In the genomic region with DNA sequence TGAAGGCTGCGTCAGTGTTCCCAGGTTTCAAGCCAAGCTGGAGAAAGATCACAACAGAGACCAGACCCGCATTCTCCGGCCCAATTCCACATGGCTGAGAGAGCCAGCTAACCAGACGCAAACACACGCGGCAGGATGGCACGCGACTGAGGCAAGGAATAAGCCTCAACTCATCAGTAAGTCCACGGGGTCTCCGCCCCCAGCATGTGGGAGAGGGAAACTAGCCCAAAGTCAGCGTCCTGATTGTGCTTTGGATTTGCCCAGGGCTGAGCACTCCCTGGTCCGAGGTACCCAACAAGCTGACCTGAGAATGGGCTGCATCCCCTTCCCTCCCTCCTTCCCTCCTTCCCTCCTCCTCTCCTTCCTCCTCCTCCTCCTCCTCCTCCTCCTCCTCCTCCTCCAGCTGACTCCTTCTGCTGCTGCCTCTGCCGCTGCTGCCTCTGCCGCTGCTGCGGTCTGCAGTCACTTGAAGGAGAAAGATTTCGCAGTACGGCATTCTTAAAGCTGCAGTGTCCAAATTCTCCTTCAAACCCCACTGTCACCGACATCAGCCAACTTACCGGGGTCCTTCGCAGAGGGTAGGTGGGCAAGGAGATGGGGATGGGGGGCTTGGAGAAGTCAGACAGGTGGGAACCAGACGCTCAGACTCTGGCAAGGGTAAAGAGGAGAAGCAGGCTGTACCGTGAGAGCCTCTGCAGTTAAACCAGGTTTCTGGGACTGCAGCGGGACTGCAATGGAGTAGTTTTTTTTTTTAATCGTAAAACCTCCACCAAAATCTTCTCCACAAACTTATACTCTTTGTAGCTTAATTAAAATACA, we compare ENCODE assay signal across 9 cellular contexts. TPM values are rescaled to one million over a fixed set of nuclear protein-coding genes. Genes with fewer than 3 reads are reported as not detected.
DNase-seq lines count a peak whose midpoint lies in the region; ATAC-seq, FAIRE-seq and TF ChIP-seq lines count a peak whose summit lies in the region.
"Had no signal": no experiment of that assay in that cellular context is flagged by ENCODE, and none has a peak within 500 bp of the region (broad histone marks: within the 10 kb centered on the region; RNA-seq: fewer than 3 reads in every experiment).

No MANE protein-coding gene starts in this region.

- H3K9me3 ChIP-seq in esophagus squamous epithelium (no peaks in the 10 kb centered on the region), osteoblast (ENCODE audit: low read depth, low read length) (no peaks in the 10 kb centered on the region)

- peaks cover 0 to 14% (median 7%) of the 10 kb centered on the region in 7 donors for H3K9me3 Mint-ChIP-seq in CD14-positive monocyte

- no peak for FAIRE-seq in RCC 7860 (lab: Jason Lieb, UNC)

- H3K27ac ChIP-seq in esophagus squamous epithelium, result peak overlapping the region in 2 of 4 donors; percentile 4 to 46
- H3K27ac ChIP-seq in osteoblast (ENCODE audit: low read depth, low read length), result peak overlapping the region; percentile 98
- H3K27ac ChIP-seq: 22Rv1 had no signal

- TF ChIP-seq CTCF in esophagus squamous epithelium (IDR thresholded peaks at IDR 0.05) (no peak), osteoblast (IDR thresholded peaks at IDR 0.05; ENCODE audit: extremely low read depth, low read depth, low read length) (no peak), CD14-positive monocyte (IDR thresholded peaks at IDR 0.05) (no peak)

- peaks cover 61% of the 10 kb centered on the region for H3K79me2 ChIP-seq in osteoblast (ENCODE audit: insufficient read depth, low read length)

- ATAC-seq in GM21360 (IDR thresholded peaks at IDR 0.05; ENCODE audit: unreplicated experiment), result no peak

- peak overlapping the region; percentile 95 for H3K4me2 ChIP-seq in osteoblast (ENCODE audit: insufficient read depth, low read length)

- H3K36me3 Mint-ChIP-seq in CD14-positive monocyte, result peaks cover 3 to 10% of the 10 kb centered on the region in 2 donors

- 2 to 3% methylated on average over 17 to 20 of the region's 24 CpGs for WGBS in esophagus squamous epithelium, 2 donors

- peak overlapping the region in 1 of 2 donors; percentile 86 for H3K4me3 Mint-ChIP-seq in CD14-positive monocyte

- peaks cover 74 to 90% (median 83%) of the 10 kb centered on the region in 3 donors for H3K27me3 Mint-ChIP-seq in CD14-positive monocyte (ENCODE audit: low read depth in 3 of 3)

- DNase-seq in DMS 273 (lab: John Stamatoyannopoulos, UW; ENCODE audit: unreplicated experiment) (peak; percentile 38), DMS 273 treated with DMSO at 0.1 percent for 48 hours (lab: John Stamatoyannopoulos, UW) (no peak), RCC 7860 (ENCODE audit: low spot score) (peak; percentile 51), esophagus squamous epithelium (lab: John Stamatoyannopoulos, UW) (no peak), osteoblast (ENCODE audit: insufficient read length, low spot score, missing footprints) (peak; percentile 83), NK-92 (lab: John Stamatoyannopoulos, UW; ENCODE audit: unreplicated experiment) (no peak), CD14-positive monocyte (ENCODE audit: low spot score) (no peak)

- H3K27me3 ChIP-seq in esophagus squamous epithelium (peaks cover 0 to 97% (median 0%) of the 10 kb centered on the region in 4 donors), osteoblast (ENCODE audit: insufficient read depth, low read length) (no peaks in the 10 kb centered on the region)

- H2AFZ ChIP-seq in osteoblast (ENCODE audit: low read length), result peak overlapping the region; percentile 89

- peak overlapping the region in 1 of 7 donors; percentile 46 for H3K27ac Mint-ChIP-seq in CD14-positive monocyte

- H3K4me3 ChIP-seq in esophagus squamous epithelium, result peak overlapping the region in 3 of 4 donors; percentile 34 to 58 (median 36)
- peak overlapping the region; percentile 89 for H3K4me3 ChIP-seq in osteoblast (ENCODE audit: insufficient read depth, low read length)

- peaks cover 45% of the 10 kb centered on the region for H3K4me1 Mint-ChIP-seq in CD14-positive monocyte

- no peaks in the 10 kb centered on the region for H4K20me1 ChIP-seq in osteoblast (ENCODE audit: insufficient read depth, low read length)

- TF ChIP-seq POLR2A in esophagus squamous epithelium (IDR thresholded peaks at IDR 0.05), result no peak

- H3K4me1 ChIP-seq in esophagus squamous epithelium (peaks cover 8 to 60% (median 30%) of the 10 kb centered on the region in 3 donors), osteoblast (ENCODE audit: insufficient read depth, low read length) (peaks cover 72% of the 10 kb centered on the region)

- intact Hi-C loops in esophagus squamous epithelium (cut with DNase I), result no loop called here
- intact Hi-C loops in CD14-positive monocyte (cut with micrococcal nuclease), result no loop called here

- H3K36me3 ChIP-seq in esophagus squamous epithelium (no peaks in the 10 kb centered on the region), osteoblast (ENCODE audit: insufficient read depth, low read length) (no peaks in the 10 kb centered on the region)

RNA-seq across cellular contexts. Expression of a gene that starts 32.9 kb away (rescaled TPM):
- total RNA-seq in esophagus squamous epithelium (10 to 100 TPM; 10.6 to 35.5 (median 18.7) TPM), osteoblast (45.1 and 51.4 TPM in 2 replicates)
- polyA plus RNA-seq in CD14-positive monocyte, result 10 to 100 TPM in 1 of 2 donors, 1 to 10 TPM in 1; 8.6 to 15.9 TPM

Comparison
In these comparisons a context has a peak if more than half of its experiments do, and no peak if none do; other contexts are left out.
1. DNase-seq: peak in DMS 273 (single experiment), RCC 7860 (single experiment) and osteoblast (single experiment); none in DMS 273 treated with DMSO at 0.1 percent for 48 hours (single experiment), esophagus squamous epithelium (single experiment), NK-92 (single experiment) and CD14-positive monocyte (single experiment).